ENCODE assay signal across 8 cellular contexts in genomic region chr12:52007158-52007921, GRCh38. TPM values are rescaled to one million over a fixed set of nuclear protein-coding genes. Genes with fewer than 3 reads are reported as not detected.
DNase-seq lines count a peak whose midpoint lies in the region; ATAC-seq and TF ChIP-seq lines count a peak whose summit lies in the region.

No MANE protein-coding gene starts in this region.

- H3K36me3 ChIP-seq in Panc1 (ENCODE audit: control insufficient read depth, insufficient read depth, low read length), result no peaks in the 10 kb centered on the region
- peaks cover 7% of the 10 kb centered on the region for H3K36me3 ChIP-seq in adipocyte (ENCODE audit: control insufficient read depth, insufficient read depth, low read length, severe bottlenecking)
- no peaks in the 10 kb centered on the region for H3K36me3 ChIP-seq in iPS-20b (ENCODE audit: insufficient read depth, low read depth, low read length)

- peaks cover 6% of the 10 kb centered on the region for H3K27me3 ChIP-seq in AG04450 (ENCODE audit: control insufficient read depth, insufficient read depth, low read length)
- H3K27me3 ChIP-seq in Panc1 (ENCODE audit: control insufficient read depth, insufficient read depth, low read length), result peaks cover 4% of the 10 kb centered on the region; the same call in 1 of the 2 replicates
- H3K27me3 ChIP-seq in adipocyte (replicated peaks; ENCODE audit: control insufficient read depth, insufficient read depth, low read length), result no peaks in the 10 kb centered on the region
- peaks cover 58% of the 10 kb centered on the region for H3K27me3 ChIP-seq in iPS-20b (ENCODE audit: insufficient read depth, low read length)

- in situ Hi-C loops in Panc1 (cut with HindIII; ENCODE audit: low pct_unique_long_range_greater_than_20kb, low sequenced_read_pairs), result no loop called here

- POLR2A ChIA-PET in AG04450 (lab: Yijun Ruan, JAX) (interaction anchor here (0.5 to 2.3 kb wide), 12 partner anchors 8 to 949 kb away, joined by 3 to 28 read pairs (median 4); partner anchors contain the start of genes ATG101 and NR4A1), Panc1 (lab: Charles Lee) (interaction anchor here (0.6 kb wide), 1 partner anchor 16 kb away, joined by 15 read pairs; no protein-coding TSS in a partner anchor)

- CTCF ChIA-PET in AG04450 (lab: Charles Lee) (interaction anchor here (4.8 to 15.4 kb wide), 2 partner anchors 14 to 15 kb away, joined by 76 to 599 read pairs; no protein-coding TSS in a partner anchor), Panc1 (lab: Charles Lee) (no interaction called here)

- DNase-seq in AG04450 (ENCODE audit: low read depth, low spot score), result no peak
- DNase-seq in Panc1 (ENCODE audit: low read depth, low spot score), result no peak
- DNase-seq in adipocyte (ENCODE audit: low read depth), result peak; percentile 32
- peak; percentile 36 for DNase-seq in stimulated activated CD4-positive, alpha-beta T cell treated with anti-CD3 and anti-CD28 coated beads, Interleukin-1b, Interleukin-23, amount 100 ng/mL, for 48 hours
- no peak for DNase-seq in SK-N-DZ (ENCODE audit: low spot score)
- DNase-seq in NCI-H748 treated with DMSO at 0.1 percent for 48 hours (lab: John Stamatoyannopoulos, UW), result no peak

- ATAC-seq in Panc1 (no peak; the same call in 1 of the 2 replicates), HG03378 (IDR thresholded peaks at IDR 0.05; ENCODE audit: unreplicated experiment) (no peak)

- no TSS peak for BruUV-seq in Panc1 (replicated peaks; lab: Mats Ljungman, UMichigan)

- H3K27ac ChIP-seq in AG04450 (ENCODE audit: low read depth, low read length), result no peak overlapping the region
- no peak overlapping the region for H3K27ac ChIP-seq in Panc1 (ENCODE audit: low read length)
- no peak overlapping the region for H3K27ac ChIP-seq in iPS-20b (ENCODE audit: low read length)

- H3K9ac ChIP-seq in adipocyte (ENCODE audit: low read length) (peak overlapping the region; percentile 84), iPS-20b (ENCODE audit: low read depth, low read length) (no peak overlapping the region)

- H3K4me3 ChIP-seq in AG04450 (ENCODE audit: low read depth, low read length), result peak overlapping the region; percentile 81
- H3K4me3 ChIP-seq in Panc1 (ENCODE audit: low read depth in 2 of 2, low read length in 2 of 2), result peak overlapping the region; percentile 29 to 41
- peak overlapping the region; percentile 83 for H3K4me3 ChIP-seq in adipocyte (ENCODE audit: low read length)
- H3K4me3 ChIP-seq in iPS-20b (ENCODE audit: low read length), result peak overlapping the region; percentile 61; the same call in 1 of the 2 replicates

- intact Hi-C loops in Panc1 (cut with micrococcal nuclease; ENCODE audit: unreplicated experiment), result no loop called here

- H3K4me1 ChIP-seq in Panc1 (ENCODE audit: control insufficient read depth, insufficient read depth, low read length) (no peaks in the 10 kb centered on the region), adipocyte (ENCODE audit: control insufficient read depth, insufficient read depth, low read length) (peaks cover 33% of the 10 kb centered on the region), iPS-20b (ENCODE audit: insufficient read depth, low read length) (peaks cover 10% of the 10 kb centered on the region)

- TF ChIP-seq CTCF in AG04450 (IDR thresholded peaks at IDR 0.05; ENCODE audit: low read depth, low read length), result no peak
- no peak for TF ChIP-seq CTCF in Panc1 (IDR thresholded peaks at IDR 0.05)

- no peaks in the 10 kb centered on the region; the same call in 1 of the 2 replicates for H3K9me3 ChIP-seq in AG04450 (ENCODE audit: control insufficient read depth, insufficient read depth, low read length)
- H3K9me3 ChIP-seq in Panc1 (ENCODE audit: control insufficient read depth, insufficient read depth, low read depth, low read length), result no peaks in the 10 kb centered on the region
- no peaks in the 10 kb centered on the region for H3K9me3 ChIP-seq in adipocyte (ENCODE audit: control insufficient read depth, low read length)
- H3K9me3 ChIP-seq in iPS-20b (ENCODE audit: insufficient read depth, low read depth, low read length), result no peaks in the 10 kb centered on the region

RNA-seq across cellular contexts. Expression of gene TAMALIN, which starts 0.6 kb away (rescaled TPM):
- polyA plus RNA-seq in AG04450 (2011; rRNA removed), result 7.2 and 7.4 TPM in 2 replicates
- polyA minus RNA-seq in AG04450 (2011; rRNA and poly(A)+ RNA removed), result 8.3 and 10.2 TPM in 2 replicates
- total RNA-seq in Panc1 (2021; ENCODE audit: unreplicated experiment), result 0.82 TPM
- polyA plus RNA-seq in Panc1 (2012; ENCODE audit: insufficient read length), result 0.59 TPM
- 13.6 and 121 TPM in 2 replicates for polyA plus RNA-seq in SK-N-DZ (2014; cell fraction: cytosol; rRNA removed)
- 24.1 and 50.0 TPM in 2 replicates for polyA plus RNA-seq in SK-N-DZ (2014; cell fraction: nucleus; rRNA removed)

RNA-seq across cellular contexts. Expression of gene NR4A1, which starts 43.9 kb away (rescaled TPM):
- 4.4 and 6.9 TPM in 2 replicates for polyA plus RNA-seq in AG04450 (2011; rRNA removed)
- polyA minus RNA-seq in AG04450 (2011; rRNA and poly(A)+ RNA removed), result 16.4 and 18.6 TPM in 2 replicates
- total RNA-seq in Panc1 (2021; ENCODE audit: unreplicated experiment), result 2.0 TPM
- polyA plus RNA-seq in Panc1 (2012; ENCODE audit: insufficient read length), result 5.5 TPM
- 14.7 and 19.6 TPM in 2 replicates for polyA plus RNA-seq in SK-N-DZ (2014; cell fraction: cytosol; rRNA removed)
- polyA plus RNA-seq in SK-N-DZ (2014; cell fraction: nucleus; rRNA removed), result 16.8 and 20.0 TPM in 2 replicates

RNA-seq across cellular contexts. Expression of gene ACVR1B, which starts 55.8 kb away (rescaled TPM):
- 16.4 and 16.6 TPM in 2 replicates for polyA plus RNA-seq in AG04450 (2011; rRNA removed)
- polyA minus RNA-seq in AG04450 (2011; rRNA and poly(A)+ RNA removed), result 19.7 and 20.3 TPM in 2 replicates
- total RNA-seq in Panc1 (2021; ENCODE audit: unreplicated experiment), result 23.0 TPM
- 20.1 TPM for polyA plus RNA-seq in Panc1 (2012; ENCODE audit: insufficient read length)
- 23.8 and 24.9 TPM in 2 replicates for polyA plus RNA-seq in SK-N-DZ (2014; cell fraction: cytosol; rRNA removed)
- polyA plus RNA-seq in SK-N-DZ (2014; cell fraction: nucleus; rRNA removed), result 16.1 and 25.1 TPM in 2 replicates

Comparison
In these comparisons a context has a peak if more than half of its experiments do, and no peak if none do; other contexts are left out.
1. DNase-seq: peak in adipocyte (single experiment) and stimulated activated CD4-positive, alpha-beta T cell treated with anti-CD3 and anti-CD28 coated beads, Interleukin-1b, Interleukin-23, amount 100 ng/mL, for 48 hours (single experiment); none in AG04450 (single experiment), Panc1 (single experiment), SK-N-DZ (single experiment) and NCI-H748 treated with DMSO at 0.1 percent for 48 hours (single experiment).
2. Peak in every context shown above with its lines, with median percentiles within 50 percentile points of each other: H3K4me3 ChIP-seq.